ENCODE assay signal across 8 cellular contexts in genomic region chr3:196631655-196632032, GRCh38. TPM values are rescaled to one million over a fixed set of nuclear protein-coding genes. Genes with fewer than 3 reads are reported as not detected.
DNase-seq lines count a peak whose midpoint lies in the region; ATAC-seq and TF ChIP-seq lines count a peak whose summit lies in the region.

No MANE protein-coding gene starts in this region.

- peak overlapping the region; percentile 68 for H3K9ac ChIP-seq in OCI-LY1 (ENCODE audit: low read length)

- no peak for ATAC-seq in HG03139 (IDR thresholded peaks at IDR 0.05; ENCODE audit: unreplicated experiment)

- no peak for TF ChIP-seq CTCF in OCI-LY1 (IDR thresholded peaks at IDR 0.05; ENCODE audit: low read length)
- TF ChIP-seq CTCF in osteoblast (IDR thresholded peaks at IDR 0.05; ENCODE audit: extremely low read depth, low read depth, low read length): no peak

- H3K9me2 ChIP-seq in OCI-LY1 (ENCODE audit: low read depth, low read length): no peaks in the 10 kb centered on the region

- peak overlapping the region; percentile 80 for H3K4me2 ChIP-seq in OCI-LY1 (ENCODE audit: low read length)
- H3K4me2 ChIP-seq in osteoblast (ENCODE audit: insufficient read depth, low read length): peak overlapping the region; percentile 94

- H3K27ac ChIP-seq in OCI-LY1 (ENCODE audit: low read depth, low read length, poor library complexity, severe bottlenecking): peak overlapping the region; percentile 53
- H3K27ac ChIP-seq in effector memory CD4-positive, alpha-beta T cell (ENCODE audit: insufficient read depth, low read length, poor library complexity, severe bottlenecking): peak overlapping the region; percentile 92
- H3K27ac ChIP-seq in osteoblast (ENCODE audit: low read depth, low read length): peak overlapping the region; percentile 64

- H3K36me3 ChIP-seq in OCI-LY1 (ENCODE audit: insufficient read depth, low read length) (no peaks in the 10 kb centered on the region), osteoblast (ENCODE audit: insufficient read depth, low read length) (no peaks in the 10 kb centered on the region)
- H3K36me3 ChIP-seq in effector memory CD4-positive, alpha-beta T cell (ENCODE audit: control insufficient read depth, insufficient read depth, low read length): no peaks in the 10 kb centered on the region

- no peak overlapping the region for H2AFZ ChIP-seq in OCI-LY1 (ENCODE audit: low read length)
- H2AFZ ChIP-seq in osteoblast (ENCODE audit: low read length): peak overlapping the region; percentile 97

- DNase-seq in NCI-H2107 treated with DMSO at 0.1 percent for 48 hours (lab: John Stamatoyannopoulos, UW; ENCODE audit: unreplicated experiment) (peak; percentile 90), NCI-H2107 (lab: John Stamatoyannopoulos, UW) (no peak), osteoblast (ENCODE audit: insufficient read length, low spot score, missing footprints) (no peak), C1 segment of cervical spinal cord (lab: John Stamatoyannopoulos, UW) (no peak), NCI-H82 (lab: John Stamatoyannopoulos, UW) (no peak)
- DNase-seq in effector memory CD4-positive, alpha-beta T cell: no peak

- no peaks in the 10 kb centered on the region for H4K20me1 ChIP-seq in OCI-LY1 (ENCODE audit: insufficient read depth, low read length)
- no peaks in the 10 kb centered on the region for H4K20me1 ChIP-seq in osteoblast (ENCODE audit: insufficient read depth, low read length)

- no peaks in the 10 kb centered on the region; the same call in 1 of the 2 replicates for H3K27me3 ChIP-seq in OCI-LY1 (ENCODE audit: insufficient read depth, low read length)
- no peaks in the 10 kb centered on the region for H3K27me3 ChIP-seq in effector memory CD4-positive, alpha-beta T cell (replicated peaks; ENCODE audit: control insufficient read depth, insufficient read depth, low read length, poor library complexity, severe bottlenecking)
- peaks cover under 1% of the 10 kb centered on the region for H3K27me3 ChIP-seq in osteoblast (ENCODE audit: insufficient read depth, low read length)

- H3K79me2 ChIP-seq in OCI-LY1 (ENCODE audit: insufficient read depth, low read length) (no peaks in the 10 kb centered on the region), osteoblast (ENCODE audit: insufficient read depth, low read length) (no peaks in the 10 kb centered on the region)

- H3K4me1 ChIP-seq in OCI-LY1 (ENCODE audit: insufficient read depth, low read length, severe bottlenecking): peaks cover 18% of the 10 kb centered on the region
- peaks cover 41% of the 10 kb centered on the region for H3K4me1 ChIP-seq in effector memory CD4-positive, alpha-beta T cell (ENCODE audit: control insufficient read depth, insufficient read depth, low read length, poor library complexity, severe bottlenecking)
- peaks cover 10% of the 10 kb centered on the region for H3K4me1 ChIP-seq in osteoblast (ENCODE audit: insufficient read depth, low read length)

- H3K9me3 ChIP-seq in OCI-LY1 (ENCODE audit: low read length): no peaks in the 10 kb centered on the region
- H3K9me3 ChIP-seq in effector memory CD4-positive, alpha-beta T cell (ENCODE audit: control insufficient read depth, low read length): no peaks in the 10 kb centered on the region
- H3K9me3 ChIP-seq in osteoblast (ENCODE audit: low read depth, low read length): no peaks in the 10 kb centered on the region

- H3K4me3 ChIP-seq in OCI-LY1 (ENCODE audit: low read depth, low read length, poor library complexity, severe bottlenecking): peak overlapping the region; percentile 67
- peak overlapping the region; percentile 43 for H3K4me3 ChIP-seq in effector memory CD4-positive, alpha-beta T cell (ENCODE audit: insufficient read depth, low read depth, low read length, poor library complexity, severe bottlenecking)
- H3K4me3 ChIP-seq in osteoblast (ENCODE audit: insufficient read depth, low read length): peak overlapping the region; percentile 88

- H3F3A ChIP-seq in OCI-LY1 (ENCODE audit: insufficient read depth, low read length): no peaks in the 10 kb centered on the region

RNA-seq across cellular contexts. Expression of gene NRROS, which starts 7.8 kb away (rescaled TPM):
- 0.72 and 1.2 TPM in 2 replicates for total RNA-seq in osteoblast
